In the genomic region with DNA sequence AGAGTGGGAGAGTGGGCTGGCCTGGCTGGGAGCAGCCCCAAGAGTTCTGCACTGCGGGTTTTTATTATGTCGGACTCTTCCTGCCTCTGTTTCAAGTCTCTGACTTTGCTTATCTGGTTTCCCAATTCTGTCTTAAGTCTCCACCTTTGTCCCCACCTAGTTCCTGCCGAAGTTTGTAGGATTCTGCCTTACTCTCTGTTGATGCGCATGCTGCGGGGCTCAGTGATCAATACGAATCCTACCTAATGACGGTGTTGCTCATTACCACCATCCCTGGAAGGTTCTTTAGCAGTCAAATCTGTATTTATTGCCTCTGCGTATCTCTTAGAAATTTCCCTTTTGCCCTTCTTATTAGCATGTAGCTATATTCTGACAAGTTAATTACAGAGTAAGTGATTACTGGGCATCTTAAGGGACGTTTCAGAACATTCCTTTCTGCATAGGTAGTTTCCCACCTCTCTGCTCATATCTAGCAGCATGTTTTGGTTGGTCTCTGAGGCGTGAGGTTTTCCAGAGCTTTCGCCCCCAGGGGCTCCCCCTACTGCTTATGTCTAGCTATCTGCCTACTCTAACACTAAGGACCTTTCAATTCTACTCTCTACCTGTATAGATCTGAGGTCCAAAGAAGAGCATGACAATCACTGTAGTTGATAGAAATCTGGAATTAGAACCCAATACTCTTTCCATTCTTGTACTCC, we compare ENCODE assay signal across 16 cellular contexts.
DNase-seq lines count a peak whose midpoint lies in the region; ATAC-seq and TF ChIP-seq lines count a peak whose summit lies in the region.
"Had no signal": no experiment of that assay in that cellular context is flagged by ENCODE, and none has a peak within 500 bp of the region (broad histone marks: within the 10 kb centered on the region; RNA-seq: fewer than 3 reads in every experiment).

No MANE protein-coding gene starts in this region.

- H3K79me2 ChIP-seq in OCI-LY1 (ENCODE audit: insufficient read depth, low read length) = no peaks in the 10 kb centered on the region

- no peak for ATAC-seq in natural killer cell

- WGBS in esophagus muscularis mucosa = 75% methylated on average over 11 of the region's 11 CpGs

- H3K4me1 ChIP-seq in OCI-LY1 (ENCODE audit: insufficient read depth, low read length, severe bottlenecking) = no peaks in the 10 kb centered on the region
- H3K4me1 ChIP-seq in esophagus muscularis mucosa = no peaks in the 10 kb centered on the region
- H3K4me1 ChIP-seq: SJSA1 had no signal

- no peaks in the 10 kb centered on the region for H3K27me3 ChIP-seq in OCI-LY1 (ENCODE audit: insufficient read depth, low read length)
- H3K27me3 ChIP-seq in esophagus muscularis mucosa = no peaks in the 10 kb centered on the region
- H3K27me3 ChIP-seq: SJSA1 had no signal

- no peak overlapping the region for H3K27ac ChIP-seq in OCI-LY1 (ENCODE audit: low read depth, low read length, poor library complexity, severe bottlenecking)
- H3K27ac ChIP-seq in esophagus muscularis mucosa (replicated peaks in 1 of 4) = no peak overlapping the region
- H3K27ac ChIP-seq: epithelial cell of prostate, SJSA1 had no signal

- no peak overlapping the region for H3K4me3 Mint-ChIP-seq in progenitor cell of endocrine pancreas (ENCODE audit: low read depth)
- H3K4me3 Mint-ChIP-seq in natural killer cell = no peak overlapping the region
- H3K4me3 Mint-ChIP-seq: activated naive CD4-positive, alpha-beta T cell treated with anti-CD3 and anti-CD28 coated beads, Interleukin-2, amount 50 U/mL, for 24 hours; memory B cell had no signal

- H3K36me3 ChIP-seq in OCI-LY1 (ENCODE audit: insufficient read depth, low read length) (no peaks in the 10 kb centered on the region), esophagus muscularis mucosa (no peaks in the 10 kb centered on the region)
- H3K36me3 ChIP-seq: SJSA1 had no signal

- H4K20me1 ChIP-seq in OCI-LY1 (ENCODE audit: insufficient read depth, low read length) = no peaks in the 10 kb centered on the region

- no peaks in the 10 kb centered on the region for H3F3A ChIP-seq in OCI-LY1 (ENCODE audit: insufficient read depth, low read length)

- no peak overlapping the region for H3K9ac ChIP-seq in OCI-LY1 (ENCODE audit: low read length)

- intact Hi-C loops in esophagus muscularis mucosa (cut with DNase I) = no loop called here
- intact Hi-C loops in natural killer cell (cut with micrococcal nuclease) = no loop called here

- TF ChIP-seq CTCF in OCI-LY1 (IDR thresholded peaks at IDR 0.05; ENCODE audit: low read length) = peak; percentile 17; the same call in 1 of the 2 replicates
- no peak for TF ChIP-seq CTCF in esophagus muscularis mucosa (IDR thresholded peaks at IDR 0.05)
- peak; percentile 36 for TF ChIP-seq CTCF in progenitor cell of endocrine pancreas (IDR thresholded peaks at IDR 0.05; ENCODE audit: unreplicated experiment)
- TF ChIP-seq CTCF in natural killer cell (IDR thresholded peaks at IDR 0.05) = no peak

- no peak for TF ChIP-seq POLR2A in esophagus muscularis mucosa (IDR thresholded peaks at IDR 0.05; ENCODE audit: low read depth)

- DNase-seq in NCI-H82 (lab: John Stamatoyannopoulos, UW) (peak; percentile 0), NCI-H82 treated with DMSO at 0.1 percent for 48 hours (lab: John Stamatoyannopoulos, UW; ENCODE audit: unreplicated experiment) (no peak), esophagus muscularis mucosa (ENCODE audit: extremely low spot score) (peak; percentile 72), progenitor cell of endocrine pancreas (ENCODE audit: low spot score, unreplicated experiment) (no peak), natural killer cell (no peak), putamen (ENCODE audit: low spot score) (no peak)
- DNase-seq in activated naive CD4-positive, alpha-beta T cell (lab: John Stamatoyannopoulos, UW) = no peak
- DNase-seq: central memory CD4-positive, alpha-beta T cell; hypothalamus; NCI-H146; NCI-H774 had no signal

- H3K27ac Mint-ChIP-seq in progenitor cell of endocrine pancreas = no peak overlapping the region
- no peak overlapping the region for H3K27ac Mint-ChIP-seq in natural killer cell
- H3K27ac Mint-ChIP-seq: activated naive CD4-positive, alpha-beta T cell treated with anti-CD3 and anti-CD28 coated beads, Interleukin-2, amount 50 U/mL, for 24 hours; memory B cell had no signal

- H3K27me3 Mint-ChIP-seq in progenitor cell of endocrine pancreas (peaks cover 3% of the 10 kb centered on the region), natural killer cell (ENCODE audit: low read depth in 2 of 2) (peaks cover 9 to 14% of the 10 kb centered on the region in 2 donors)

- H3K36me3 Mint-ChIP-seq in progenitor cell of endocrine pancreas (ENCODE audit: insufficient read depth) (no peaks in the 10 kb centered on the region), natural killer cell (no peaks in the 10 kb centered on the region)
- H3K36me3 Mint-ChIP-seq: activated naive CD4-positive, alpha-beta T cell treated with anti-CD3 and anti-CD28 coated beads, Interleukin-2, amount 50 U/mL, for 24 hours; memory B cell had no signal

- H3K9me3 Mint-ChIP-seq in progenitor cell of endocrine pancreas (ENCODE audit: low read depth) (no peaks in the 10 kb centered on the region), natural killer cell (no peaks in the 10 kb centered on the region)
- H3K9me3 Mint-ChIP-seq: activated naive CD4-positive, alpha-beta T cell treated with anti-CD3 and anti-CD28 coated beads, Interleukin-2, amount 50 U/mL, for 24 hours; memory B cell had no signal

- no peak overlapping the region for H3K4me2 ChIP-seq in OCI-LY1 (ENCODE audit: low read length)

- H3K9me3 ChIP-seq in OCI-LY1 (ENCODE audit: low read length) = no peaks in the 10 kb centered on the region
- no peaks in the 10 kb centered on the region for H3K9me3 ChIP-seq in esophagus muscularis mucosa
- H3K9me3 ChIP-seq: SJSA1 had no signal

- H3K9me2 ChIP-seq in OCI-LY1 (ENCODE audit: low read depth, low read length) = no peaks in the 10 kb centered on the region

- no peak for TF ChIP-seq EP300 in esophagus muscularis mucosa (IDR thresholded peaks at IDR 0.05)

- no peak overlapping the region for H2AFZ ChIP-seq in OCI-LY1 (ENCODE audit: low read length)

- peaks cover 6% of the 10 kb centered on the region for H3K4me1 Mint-ChIP-seq in progenitor cell of endocrine pancreas (ENCODE audit: low read depth)
- no peaks in the 10 kb centered on the region for H3K4me1 Mint-ChIP-seq in natural killer cell
- H3K4me1 Mint-ChIP-seq: activated naive CD4-positive, alpha-beta T cell treated with anti-CD3 and anti-CD28 coated beads, Interleukin-2, amount 50 U/mL, for 24 hours; memory B cell had no signal

- H3K4me3 ChIP-seq in OCI-LY1 (ENCODE audit: low read depth, low read length, poor library complexity, severe bottlenecking) (no peak overlapping the region), esophagus muscularis mucosa (no peak overlapping the region)
- H3K4me3 ChIP-seq: SJSA1 had no signal

Comparison
In these comparisons a context has a peak if more than half of its experiments do, and no peak if none do; other contexts are left out.
1. DNase-seq: peak in NCI-H82 (single experiment) and esophagus muscularis mucosa (single experiment); none in NCI-H82 treated with DMSO at 0.1 percent for 48 hours (single experiment), progenitor cell of endocrine pancreas (single experiment), natural killer cell (single experiment), putamen (single experiment) and activated naive CD4-positive, alpha-beta T cell (0 of 4).
2. CTCF ChIP-seq: peak in OCI-LY1 (single experiment) and progenitor cell of endocrine pancreas (single experiment); none in esophagus muscularis mucosa (0 of 3) and natural killer cell (single experiment).